1 cellular context compared by ENCODE assay signal in the genomic region with DNA sequence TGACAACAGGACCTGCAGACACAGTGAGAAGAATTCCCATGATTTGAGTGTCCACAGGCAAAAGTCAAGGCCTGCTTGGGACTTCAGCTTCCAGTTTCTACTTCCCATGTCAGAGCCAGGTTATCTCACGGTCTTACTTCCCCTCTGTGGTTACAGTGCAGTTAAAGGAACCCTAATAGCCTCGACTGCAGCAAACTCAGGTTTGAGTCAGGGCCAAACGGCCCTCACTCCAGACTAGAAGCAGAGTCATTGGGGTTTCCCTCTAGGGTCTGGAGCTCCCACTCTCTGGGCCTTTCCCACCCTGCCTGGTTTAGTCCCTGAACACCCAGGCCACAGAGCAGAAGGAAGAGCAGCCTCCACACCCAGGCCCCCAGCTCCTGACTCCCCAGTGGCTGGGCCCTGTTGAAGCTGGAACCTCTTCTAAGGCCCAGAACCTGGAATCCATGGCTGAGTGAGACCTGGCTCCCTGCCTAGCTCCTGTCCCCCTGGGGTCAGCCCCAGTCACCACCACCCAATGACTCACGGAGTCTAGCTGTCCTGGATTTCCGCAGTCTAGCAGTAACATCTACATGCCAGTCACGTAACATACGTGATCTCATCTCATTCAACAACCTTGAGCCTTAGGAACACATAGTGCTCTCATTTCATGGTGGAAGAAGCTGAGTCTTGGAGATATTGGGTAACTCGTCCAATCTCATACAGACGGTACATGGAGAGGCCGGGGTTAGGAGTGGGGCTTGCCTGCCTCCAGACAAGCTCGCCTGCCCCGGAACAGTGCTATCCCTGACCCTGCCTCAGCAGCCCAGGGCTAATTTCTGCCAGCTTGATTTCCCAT.
TF ChIP-seq lines count a peak whose summit lies in the region.

No MANE protein-coding gene starts in this region.

TF ChIP-seq in HepG2, 621 proteins besides CTCF, POLR2A, EP300 and RAD21 (continued from another document):
- no peak for TF ChIP-seq ZNF770 (CRISPR knock-in tag; IDR thresholded peaks at IDR 0.05)
- TF ChIP-seq HDAC1 (CRISPR knock-in tag; IDR thresholded peaks at IDR 0.05), result peak; percentile 33
